In the genomic region with DNA sequence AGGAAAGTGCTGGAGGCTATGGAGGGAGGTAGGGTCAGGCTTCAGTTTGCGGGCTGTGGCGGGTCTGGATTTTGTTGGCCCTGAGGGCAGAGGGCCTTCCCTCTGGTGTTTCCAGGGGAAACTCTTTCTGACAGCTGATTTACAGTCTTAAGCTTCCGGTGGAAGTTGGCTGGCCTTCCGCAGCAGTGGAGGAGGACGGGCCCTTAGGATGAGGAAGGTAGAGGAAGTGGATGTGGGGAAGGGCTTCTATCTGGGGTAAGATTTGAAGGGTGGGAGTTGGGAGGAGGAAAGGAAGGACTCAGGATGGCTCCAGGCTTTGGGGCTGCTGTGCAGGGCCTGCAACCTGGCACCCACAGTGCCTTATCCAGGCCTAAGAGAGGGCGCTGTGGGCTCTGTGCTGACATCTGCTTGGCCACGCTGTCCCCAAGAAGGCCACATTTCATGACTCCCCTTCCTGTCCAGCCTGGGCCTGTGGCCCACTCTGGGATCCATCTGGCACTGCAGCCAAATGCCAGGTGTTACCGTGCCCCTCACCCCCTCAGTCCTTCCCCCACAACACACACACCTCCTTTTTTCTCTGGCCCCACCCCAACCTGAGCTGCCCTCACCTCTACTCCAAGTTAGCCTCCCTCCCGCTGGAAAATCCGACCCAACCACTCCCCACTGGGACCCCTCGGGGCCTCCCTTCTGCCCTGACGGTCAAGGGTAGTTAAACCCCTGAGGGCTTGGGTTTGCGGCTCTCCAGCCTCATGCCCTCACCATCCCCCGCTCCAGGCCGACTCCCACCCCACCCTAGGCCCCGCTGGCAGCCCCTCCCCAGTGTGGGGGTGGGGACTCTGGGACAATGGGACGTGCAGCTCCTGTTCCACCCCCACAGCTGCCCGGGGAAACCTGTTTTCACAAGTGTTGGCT, we compare ENCODE assay signal across 9 cellular contexts. TPM values are rescaled to one million over a fixed set of nuclear protein-coding genes. Genes with fewer than 3 reads are reported as not detected.
DNase-seq lines count a peak whose midpoint lies in the region; ATAC-seq and FAIRE-seq lines count a peak whose summit lies in the region.
"Had no signal": no experiment of that assay in that cellular context is flagged by ENCODE, and none has a peak within 500 bp of the region (broad histone marks: within the 10 kb centered on the region; RNA-seq: fewer than 3 reads in every experiment).

No MANE protein-coding gene starts in this region.

- H3K4me3 ChIP-seq in iPS-20b (ENCODE audit: low read length), result peak overlapping the region; percentile 41

- H3K27me3 ChIP-seq in iPS-20b (ENCODE audit: insufficient read depth, low read length), result no peaks in the 10 kb centered on the region

- no peak overlapping the region for H3K4me3 Mint-ChIP-seq in stimulated activated naive CD8-positive, alpha-beta T cell treated with anti-CD3 and anti-CD28 coated beads, Interleukin-15, amount 100 ng/mL, for 72 hours

- peak; percentile 31 for ATAC-seq in stimulated activated naive CD8-positive, alpha-beta T cell treated with anti-CD3 and anti-CD28 coated beads, Interleukin-15, amount 100 ng/mL, for 72 hours
- ATAC-seq in GM21515 (IDR thresholded peaks at IDR 0.05; ENCODE audit: unreplicated experiment), result no peak

- peak; percentile 31 for DNase-seq in NCI-H1436 (lab: John Stamatoyannopoulos, UW)
- DNase-seq in NCI-H1436 treated with DMSO at 0.1 percent for 48 hours (lab: John Stamatoyannopoulos, UW), result no peak
- peak; percentile 30 for DNase-seq in SK-N-DZ (ENCODE audit: low spot score)
- no peak for DNase-seq in stimulated activated naive CD8-positive, alpha-beta T cell treated with anti-CD3 and anti-CD28 coated beads, Interleukin-15, amount 100 ng/mL, for 72 hours
- DNase-seq in NAMALWA (ENCODE audit: low spot score), result no peak
- DNase-seq in RCC 7860 (ENCODE audit: low spot score), result no peak

- H3K36me3 ChIP-seq in iPS-20b (ENCODE audit: insufficient read depth, low read depth, low read length), result no peaks in the 10 kb centered on the region

- no peaks in the 10 kb centered on the region for H3K9me3 ChIP-seq in iPS-20b (ENCODE audit: insufficient read depth, low read depth, low read length)

- peaks cover 22% of the 10 kb centered on the region for H3K4me1 Mint-ChIP-seq in stimulated activated naive CD8-positive, alpha-beta T cell treated with anti-CD3 and anti-CD28 coated beads, Interleukin-15, amount 100 ng/mL, for 72 hours
- H3K4me1 Mint-ChIP-seq: IgD-negative memory B cell had no signal

- FAIRE-seq in RCC 7860 (lab: Jason Lieb, UNC), result no peak

- H3K9ac ChIP-seq in iPS-20b (ENCODE audit: low read depth, low read length), result peak overlapping the region; percentile 65; the same call in 1 of the 2 replicates

- no peak overlapping the region for H3K27ac Mint-ChIP-seq in stimulated activated naive CD8-positive, alpha-beta T cell treated with anti-CD3 and anti-CD28 coated beads, Interleukin-15, amount 100 ng/mL, for 72 hours
- H3K27ac Mint-ChIP-seq: IgD-negative memory B cell had no signal

- H3K27me3 Mint-ChIP-seq in stimulated activated naive CD8-positive, alpha-beta T cell treated with anti-CD3 and anti-CD28 coated beads, Interleukin-15, amount 100 ng/mL, for 72 hours, result no peaks in the 10 kb centered on the region

- H3K27ac ChIP-seq in iPS-20b (ENCODE audit: low read length), result peak overlapping the region; percentile 42

- H3K4me1 ChIP-seq in iPS-20b (ENCODE audit: insufficient read depth, low read length), result peaks cover 14% of the 10 kb centered on the region; the same call in 1 of the 2 replicates

- no peaks in the 10 kb centered on the region for H3K9me3 Mint-ChIP-seq in stimulated activated naive CD8-positive, alpha-beta T cell treated with anti-CD3 and anti-CD28 coated beads, Interleukin-15, amount 100 ng/mL, for 72 hours
- H3K9me3 Mint-ChIP-seq: IgD-negative memory B cell had no signal

RNA-seq across cellular contexts. Expression of a gene that starts 7.7 kb away (rescaled TPM):
- polyA plus RNA-seq in SK-N-DZ (2014; cell fraction: cytosol; rRNA removed), result 2.1 and 8.1 TPM in 2 replicates
- 5.5 and 10.0 TPM in 2 replicates for polyA plus RNA-seq in SK-N-DZ (2014; cell fraction: nucleus; rRNA removed)

Comparison
In these comparisons a context has a peak if more than half of its experiments do, and no peak if none do; other contexts are left out.
1. DNase-seq: peak in NCI-H1436 (single experiment) and SK-N-DZ (single experiment); none in NCI-H1436 treated with DMSO at 0.1 percent for 48 hours (single experiment), stimulated activated naive CD8-positive, alpha-beta T cell treated with anti-CD3 and anti-CD28 coated beads, Interleukin-15, amount 100 ng/mL, for 72 hours (0 of 2), NAMALWA (single experiment) and RCC 7860 (single experiment).